In the genomic region with DNA sequence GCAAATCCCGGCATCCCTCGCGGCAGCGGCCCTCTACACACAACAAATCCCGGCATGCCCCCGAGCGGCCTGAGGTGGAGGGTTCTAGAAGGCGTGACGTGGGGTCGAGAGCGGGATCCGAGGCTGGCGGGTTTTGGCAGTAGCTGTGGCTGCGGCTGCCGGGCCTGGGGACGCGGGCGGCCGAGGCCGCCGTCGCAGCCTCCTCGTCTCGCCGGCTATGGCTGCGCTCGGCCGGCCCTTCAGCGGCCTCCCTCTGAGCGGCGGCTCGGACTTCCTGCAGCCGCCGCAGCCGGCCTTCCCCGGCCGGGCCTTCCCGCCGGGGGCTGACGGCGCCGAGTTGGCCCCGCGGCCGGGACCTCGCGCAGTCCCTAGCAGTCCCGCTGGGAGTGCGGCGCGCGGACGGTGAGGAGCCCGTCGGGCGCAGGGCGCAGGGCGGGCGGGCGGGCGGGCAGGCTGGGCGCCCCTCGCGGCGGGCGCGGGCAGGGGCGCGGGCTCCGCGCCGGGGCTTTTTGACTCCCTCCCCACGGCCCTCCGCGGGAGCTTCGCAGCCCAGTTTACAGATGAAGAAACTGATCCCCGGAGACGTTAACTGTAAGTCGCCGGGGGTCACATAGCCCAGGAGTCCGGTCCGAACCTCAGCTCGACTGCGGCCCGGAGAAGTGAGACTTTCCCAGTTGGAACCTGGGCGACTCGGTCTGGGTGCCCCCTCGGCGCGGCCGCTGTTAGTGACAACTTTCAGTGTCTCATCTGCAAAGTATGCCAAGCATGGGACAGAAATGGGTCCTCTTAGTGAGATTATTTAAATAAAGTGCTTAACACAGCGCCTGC, we compare ENCODE assay signal across 1 cellular context.
A peak's percentile ranks its signal among the peaks of the same experiment; 100 is the strongest.
TF ChIP-seq lines count a peak whose summit lies in the region.

TSS of gene CCDC117 (plus strand) at position 63 of the 828 bp plus-strand sequence. CDS start at position 218, 155 bp downstream.

TF ChIP-seq in K562, 482 proteins besides CTCF, POLR2A, EP300 and RAD21 (continued from another document and continues in another):
- TF ChIP-seq, protein P1, sequence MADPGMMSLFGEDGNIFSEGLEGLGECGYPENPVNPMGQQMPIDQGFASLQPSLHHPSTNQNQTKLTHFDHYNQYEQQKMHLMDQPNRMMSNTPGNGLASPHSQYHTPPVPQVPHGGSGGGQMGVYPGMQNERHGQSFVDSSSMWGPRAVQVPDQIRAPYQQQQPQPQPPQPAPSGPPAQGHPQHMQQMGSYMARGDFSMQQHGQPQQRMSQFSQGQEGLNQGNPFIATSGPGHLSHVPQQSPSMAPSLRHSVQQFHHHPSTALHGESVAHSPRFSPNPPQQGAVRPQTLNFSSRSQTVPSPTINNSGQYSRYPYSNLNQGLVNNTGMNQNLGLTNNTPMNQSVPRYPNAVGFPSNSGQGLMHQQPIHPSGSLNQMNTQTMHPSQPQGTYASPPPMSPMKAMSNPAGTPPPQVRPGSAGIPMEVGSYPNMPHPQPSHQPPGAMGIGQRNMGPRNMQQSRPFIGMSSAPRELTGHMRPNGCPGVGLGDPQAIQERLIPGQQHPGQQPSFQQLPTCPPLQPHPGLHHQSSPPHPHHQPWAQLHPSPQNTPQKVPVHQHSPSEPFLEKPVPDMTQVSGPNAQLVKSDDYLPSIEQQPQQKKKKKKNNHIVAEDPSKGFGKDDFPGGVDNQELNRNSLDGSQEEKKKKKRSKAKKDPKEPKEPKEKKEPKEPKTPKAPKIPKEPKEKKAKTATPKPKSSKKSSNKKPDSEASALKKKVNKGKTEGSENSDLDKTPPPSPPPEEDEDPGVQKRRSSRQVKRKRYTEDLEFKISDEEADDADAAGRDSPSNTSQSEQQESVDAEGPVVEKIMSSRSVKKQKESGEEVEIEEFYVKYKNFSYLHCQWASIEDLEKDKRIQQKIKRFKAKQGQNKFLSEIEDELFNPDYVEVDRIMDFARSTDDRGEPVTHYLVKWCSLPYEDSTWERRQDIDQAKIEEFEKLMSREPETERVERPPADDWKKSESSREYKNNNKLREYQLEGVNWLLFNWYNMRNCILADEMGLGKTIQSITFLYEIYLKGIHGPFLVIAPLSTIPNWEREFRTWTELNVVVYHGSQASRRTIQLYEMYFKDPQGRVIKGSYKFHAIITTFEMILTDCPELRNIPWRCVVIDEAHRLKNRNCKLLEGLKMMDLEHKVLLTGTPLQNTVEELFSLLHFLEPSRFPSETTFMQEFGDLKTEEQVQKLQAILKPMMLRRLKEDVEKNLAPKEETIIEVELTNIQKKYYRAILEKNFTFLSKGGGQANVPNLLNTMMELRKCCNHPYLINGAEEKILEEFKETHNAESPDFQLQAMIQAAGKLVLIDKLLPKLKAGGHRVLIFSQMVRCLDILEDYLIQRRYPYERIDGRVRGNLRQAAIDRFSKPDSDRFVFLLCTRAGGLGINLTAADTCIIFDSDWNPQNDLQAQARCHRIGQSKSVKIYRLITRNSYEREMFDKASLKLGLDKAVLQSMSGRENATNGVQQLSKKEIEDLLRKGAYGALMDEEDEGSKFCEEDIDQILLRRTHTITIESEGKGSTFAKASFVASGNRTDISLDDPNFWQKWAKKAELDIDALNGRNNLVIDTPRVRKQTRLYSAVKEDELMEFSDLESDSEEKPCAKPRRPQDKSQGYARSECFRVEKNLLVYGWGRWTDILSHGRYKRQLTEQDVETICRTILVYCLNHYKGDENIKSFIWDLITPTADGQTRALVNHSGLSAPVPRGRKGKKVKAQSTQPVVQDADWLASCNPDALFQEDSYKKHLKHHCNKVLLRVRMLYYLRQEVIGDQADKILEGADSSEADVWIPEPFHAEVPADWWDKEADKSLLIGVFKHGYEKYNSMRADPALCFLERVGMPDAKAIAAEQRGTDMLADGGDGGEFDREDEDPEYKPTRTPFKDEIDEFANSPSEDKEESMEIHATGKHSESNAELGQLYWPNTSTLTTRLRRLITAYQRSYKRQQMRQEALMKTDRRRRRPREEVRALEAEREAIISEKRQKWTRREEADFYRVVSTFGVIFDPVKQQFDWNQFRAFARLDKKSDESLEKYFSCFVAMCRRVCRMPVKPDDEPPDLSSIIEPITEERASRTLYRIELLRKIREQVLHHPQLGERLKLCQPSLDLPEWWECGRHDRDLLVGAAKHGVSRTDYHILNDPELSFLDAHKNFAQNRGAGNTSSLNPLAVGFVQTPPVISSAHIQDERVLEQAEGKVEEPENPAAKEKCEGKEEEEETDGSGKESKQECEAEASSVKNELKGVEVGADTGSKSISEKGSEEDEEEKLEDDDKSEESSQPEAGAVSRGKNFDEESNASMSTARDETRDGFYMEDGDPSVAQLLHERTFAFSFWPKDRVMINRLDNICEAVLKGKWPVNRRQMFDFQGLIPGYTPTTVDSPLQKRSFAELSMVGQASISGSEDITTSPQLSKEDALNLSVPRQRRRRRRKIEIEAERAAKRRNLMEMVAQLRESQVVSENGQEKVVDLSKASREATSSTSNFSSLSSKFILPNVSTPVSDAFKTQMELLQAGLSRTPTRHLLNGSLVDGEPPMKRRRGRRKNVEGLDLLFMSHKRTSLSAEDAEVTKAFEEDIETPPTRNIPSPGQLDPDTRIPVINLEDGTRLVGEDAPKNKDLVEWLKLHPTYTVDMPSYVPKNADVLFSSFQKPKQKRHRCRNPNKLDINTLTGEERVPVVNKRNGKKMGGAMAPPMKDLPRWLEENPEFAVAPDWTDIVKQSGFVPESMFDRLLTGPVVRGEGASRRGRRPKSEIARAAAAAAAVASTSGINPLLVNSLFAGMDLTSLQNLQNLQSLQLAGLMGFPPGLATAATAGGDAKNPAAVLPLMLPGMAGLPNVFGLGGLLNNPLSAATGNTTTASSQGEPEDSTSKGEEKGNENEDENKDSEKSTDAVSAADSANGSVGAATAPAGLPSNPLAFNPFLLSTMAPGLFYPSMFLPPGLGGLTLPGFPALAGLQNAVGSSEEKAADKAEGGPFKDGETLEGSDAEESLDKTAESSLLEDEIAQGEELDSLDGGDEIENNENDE (IDR thresholded peaks at IDR 0.05; ENCODE audit: low read depth, low read length): no peak
- TF ChIP-seq CHAMP1 (IDR thresholded peaks at IDR 0.05) (no peak), NFRKB (IDR thresholded peaks at IDR 0.05; ENCODE audit: low read depth) (no peak), FOXK1 (CRISPR knock-in tag; IDR thresholded peaks at IDR 0.05; ENCODE audit: borderline replicate concordance) (no peak), NFIC (IDR thresholded peaks at IDR 0.05) (no peak), ZNF280A (IDR thresholded peaks at IDR 0.05; ENCODE audit: low read depth, partially characterized antibody) (no peak), SAFB2 (IDR thresholded peaks at IDR 0.05; ENCODE audit: borderline replicate concordance, low read depth, low read length, severe bottlenecking) (no peak), ARID4B (CRISPR knock-in tag; IDR thresholded peaks at IDR 0.05) (no peak), NCOA1 (IDR thresholded peaks at IDR 0.05; ENCODE audit: low read depth) (no peak), ZNF655 (CRISPR knock-in tag; IDR thresholded peaks at IDR 0.05) (no peak), PHB (CRISPR knock-in tag; IDR thresholded peaks at IDR 0.05) (no peak), E2F3 (CRISPR knock-in tag; IDR thresholded peaks at IDR 0.05) (peak; percentile 42; the same call in 1 of the 2 replicates), MAFF (IDR thresholded peaks at IDR 0.05; ENCODE audit: low read length) (no peak), IRF2 (CRISPR knock-in tag; IDR thresholded peaks at IDR 0.05) (no peak), MYC (IDR thresholded peaks at IDR 0.05; ENCODE audit: low read depth, low read length) (peak; percentile 45; the same call in 1 of the 2 replicates), MYC (CRISPR knock-in tag; IDR thresholded peaks at IDR 0.05; ENCODE audit: borderline replicate concordance, low read depth) (no peak), TBP (optimal IDR thresholded peaks at IDR 0.05; ENCODE audit: low read depth, low read length) (peak; percentile 73), WHSC1 (IDR thresholded peaks at IDR 0.05; ENCODE audit: low read length) (no peak), ERF (CRISPR knock-in tag; IDR thresholded peaks at IDR 0.05) (peak; percentile 50; the same call in 1 of the 2 replicates), JUN (IDR thresholded peaks at IDR 0.05; ENCODE audit: borderline replicate concordance, low read depth, low read length) (no peak), JUN (CRISPR knock-in tag; IDR thresholded peaks at IDR 0.05; ENCODE audit: borderline replicate concordance) (no peak)
- TF ChIP-seq, protein P2, sequence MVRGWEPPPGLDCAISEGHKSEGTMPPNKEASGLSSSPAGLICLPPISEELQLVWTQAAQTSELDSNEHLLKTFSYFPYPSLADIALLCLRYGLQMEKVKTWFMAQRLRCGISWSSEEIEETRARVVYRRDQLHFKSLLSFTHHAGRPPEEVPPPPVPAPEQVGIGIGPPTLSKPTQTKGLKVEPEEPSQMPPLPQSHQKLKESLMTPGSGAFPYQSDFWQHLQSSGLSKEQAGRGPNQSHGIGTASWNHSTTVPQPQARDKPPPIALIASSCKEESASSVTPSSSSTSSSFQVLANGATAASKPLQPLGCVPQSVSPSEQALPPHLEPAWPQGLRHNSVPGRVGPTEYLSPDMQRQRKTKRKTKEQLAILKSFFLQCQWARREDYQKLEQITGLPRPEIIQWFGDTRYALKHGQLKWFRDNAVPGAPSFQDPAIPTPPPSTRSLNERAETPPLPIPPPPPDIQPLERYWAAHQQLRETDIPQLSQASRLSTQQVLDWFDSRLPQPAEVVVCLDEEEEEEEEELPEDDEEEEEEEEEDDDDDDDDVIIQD (CRISPR knock-in tag; IDR thresholded peaks at IDR 0.05): no peak
- TF ChIP-seq, protein P3, sequence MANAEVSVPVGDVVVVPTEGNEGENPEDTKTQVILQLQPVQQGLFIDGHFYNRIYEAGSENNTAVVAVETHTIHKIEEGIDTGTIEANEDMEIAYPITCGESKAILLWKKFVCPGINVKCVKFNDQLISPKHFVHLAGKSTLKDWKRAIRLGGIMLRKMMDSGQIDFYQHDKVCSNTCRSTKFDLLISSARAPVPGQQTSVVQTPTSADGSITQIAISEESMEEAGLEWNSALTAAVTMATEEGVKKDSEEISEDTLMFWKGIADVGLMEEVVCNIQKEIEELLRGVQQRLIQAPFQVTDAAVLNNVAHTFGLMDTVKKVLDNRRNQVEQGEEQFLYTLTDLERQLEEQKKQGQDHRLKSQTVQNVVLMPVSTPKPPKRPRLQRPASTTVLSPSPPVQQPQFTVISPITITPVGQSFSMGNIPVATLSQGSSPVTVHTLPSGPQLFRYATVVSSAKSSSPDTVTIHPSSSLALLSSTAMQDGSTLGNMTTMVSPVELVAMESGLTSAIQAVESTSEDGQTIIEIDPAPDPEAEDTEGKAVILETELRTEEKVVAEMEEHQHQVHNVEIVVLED (CRISPR knock-in tag; IDR thresholded peaks at IDR 0.05): peak; percentile 46; the same call in 1 of the 2 replicates
